23 cellular contexts compared by ENCODE assay signal in the genomic region with DNA sequence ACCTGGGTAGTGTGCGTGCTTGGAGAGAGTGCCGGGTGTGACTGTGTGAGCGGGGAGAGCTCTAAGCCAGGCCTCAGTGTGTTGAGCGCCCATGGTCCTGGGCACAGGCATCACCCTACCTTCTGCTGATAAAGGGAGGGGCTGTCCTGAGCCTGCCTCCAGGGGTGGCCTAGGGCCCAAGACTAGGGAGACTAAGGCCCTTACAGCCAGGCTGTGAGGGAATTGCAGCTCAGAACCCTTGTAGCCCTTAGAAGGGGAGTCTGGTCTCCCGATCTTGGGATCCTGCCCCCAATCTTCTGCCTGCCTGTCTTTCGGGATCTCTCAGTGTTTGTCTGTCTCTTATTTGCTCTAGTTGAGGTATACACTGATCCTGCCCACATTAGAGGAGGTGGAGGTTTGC. TPM values are rescaled to one million over a fixed set of nuclear protein-coding genes. Genes with fewer than 3 reads are reported as not detected.
DNase-seq lines count a peak whose midpoint lies in the region; ATAC-seq and TF ChIP-seq lines count a peak whose summit lies in the region.
"Had no signal": no experiment of that assay in that cellular context is flagged by ENCODE, and none has a peak within 500 bp of the region (broad histone marks: within the 10 kb centered on the region; RNA-seq: fewer than 3 reads in every experiment).

No MANE protein-coding gene starts in this region.

- H3K4me2 ChIP-seq in neural progenitor cell = no peak overlapping the region
- H3K4me2 ChIP-seq: BLaER1 had no signal

- peaks cover 6% of the 10 kb centered on the region for H4K20me1 ChIP-seq in neural progenitor cell (ENCODE audit: low read depth)
- H4K20me1 ChIP-seq: BLaER1 had no signal

- no peak overlapping the region for H2AFZ ChIP-seq in neural progenitor cell (replicated peaks)

- no peaks in the 10 kb centered on the region for H3K9me3 ChIP-seq in neural progenitor cell (ENCODE audit: low read depth)
- no peaks in the 10 kb centered on the region for H3K9me3 ChIP-seq in heart right ventricle
- H3K9me3 ChIP-seq: BLaER1, Caco-2 had no signal

- TF ChIP-seq CTCF in neural progenitor cell (IDR thresholded peaks at IDR 0.05) (no peak), type B pancreatic cell (conservative IDR thresholded peaks at IDR 0.05) (no peak), HFFc6 (IDR thresholded peaks at IDR 0.05) (no peak), heart right ventricle (IDR thresholded peaks at IDR 0.05) (no peak)

- H3K27ac ChIP-seq in neural progenitor cell (no peak overlapping the region), heart right ventricle (no peak overlapping the region)
- H3K27ac ChIP-seq: 22Rv1, BLaER1, C4-2B had no signal

- no peaks in the 10 kb centered on the region for H3F3A ChIP-seq in neural progenitor cell (ENCODE audit: low read depth)

- ATAC-seq in GM19023 (IDR thresholded peaks at IDR 0.05; ENCODE audit: unreplicated experiment) = no peak
- no peak for ATAC-seq in heart right ventricle
- ATAC-seq: CD8-positive, alpha-beta T cell; GM12878 had no signal

- WGBS in heart right ventricle, 2 donors = 87 to 90% methylated on average over 6 of the region's 6 CpGs

- H3K9ac ChIP-seq in neural progenitor cell = no peak overlapping the region
- H3K9ac ChIP-seq: BLaER1 had no signal

- no peaks in the 10 kb centered on the region for H3K79me2 ChIP-seq in neural progenitor cell (ENCODE audit: low read depth)

- H3K4me1 Mint-ChIP-seq in neural progenitor cell (peaks cover 20% of the 10 kb centered on the region), type B pancreatic cell (ENCODE audit: unreplicated experiment) (peaks cover 29% of the 10 kb centered on the region), HFFc6 (ENCODE audit: low read depth) (no peaks in the 10 kb centered on the region)
- H3K4me1 Mint-ChIP-seq: B cell; CD4-positive, CD25-positive, alpha-beta regulatory T cell had no signal

- H3K27me3 ChIP-seq in neural progenitor cell = peaks cover 80% of the 10 kb centered on the region
- peaks cover 0 to 74% (median 44%) of the 10 kb centered on the region in 7 donors for H3K27me3 ChIP-seq in heart right ventricle
- H3K27me3 ChIP-seq: BLaER1 had no signal

- H3K27me3 Mint-ChIP-seq in neural progenitor cell (ENCODE audit: insufficient read depth, low read depth) = peaks cover 20% of the 10 kb centered on the region
- H3K27me3 Mint-ChIP-seq in type B pancreatic cell = peaks cover 41% of the 10 kb centered on the region
- peaks cover 74% of the 10 kb centered on the region for H3K27me3 Mint-ChIP-seq in HFFc6 (ENCODE audit: insufficient read depth)

- intact Hi-C loops in heart right ventricle (cut with DNase I) = no loop called here

- H3K36me3 Mint-ChIP-seq in neural progenitor cell = no peaks in the 10 kb centered on the region
- H3K36me3 Mint-ChIP-seq in type B pancreatic cell = no peaks in the 10 kb centered on the region
- H3K36me3 Mint-ChIP-seq in HFFc6 (ENCODE audit: low read depth) = no peaks in the 10 kb centered on the region
- H3K36me3 Mint-ChIP-seq: CD8-positive, alpha-beta T cell had no signal

- H3K9me3 Mint-ChIP-seq in neural progenitor cell = no peaks in the 10 kb centered on the region
- no peaks in the 10 kb centered on the region for H3K9me3 Mint-ChIP-seq in type B pancreatic cell
- no peaks in the 10 kb centered on the region for H3K9me3 Mint-ChIP-seq in HFFc6
- H3K9me3 Mint-ChIP-seq: CD4-positive, CD25-positive, alpha-beta regulatory T cell; CD8-positive, alpha-beta T cell had no signal

- H3K4me3 ChIP-seq in neural progenitor cell (no peak overlapping the region), heart right ventricle (no peak overlapping the region)
- H3K4me3 ChIP-seq: BLaER1, GM12878 had no signal

- peak; percentile 49 for DNase-seq in activated effector memory CD4-positive, alpha-beta T cell treated with anti-CD3 and anti-CD28 coated beads, Interleukin-2, amount 50 U/mL, for 16 hours
- DNase-seq in activated effector memory CD4-positive, alpha-beta T cell treated with Interleukin-2 at 50 U/mL for 16 hours = no peak
- DNase-seq in mesenteric fat pad (ENCODE audit: low spot score) = peak; percentile 60
- DNase-seq in neural progenitor cell (ENCODE audit: low spot score) = no peak
- DNase-seq in type B pancreatic cell (ENCODE audit: extremely low spot score, unreplicated experiment) = no peak
- DNase-seq in HFFc6 = no peak
- no peak for DNase-seq in heart right ventricle
- DNase-seq: Caco-2; CD4-positive, CD25-positive, alpha-beta regulatory T cell; CD8-positive, alpha-beta T cell; DMS153; EL; GDM1; GOT3; H7; HCEC 1CT had no signal

- H3K4me1 ChIP-seq in neural progenitor cell = peaks cover 15% of the 10 kb centered on the region
- H3K4me1 ChIP-seq in heart right ventricle = no peaks in the 10 kb centered on the region
- H3K4me1 ChIP-seq: BLaER1, Caco-2 had no signal

- no peaks in the 10 kb centered on the region for H3K36me3 ChIP-seq in neural progenitor cell
- no peaks in the 10 kb centered on the region for H3K36me3 ChIP-seq in heart right ventricle
- H3K36me3 ChIP-seq: BLaER1 had no signal

- H3K4me3 Mint-ChIP-seq in neural progenitor cell (no peak overlapping the region), type B pancreatic cell (no peak overlapping the region), HFFc6 (no peak overlapping the region)
- H3K4me3 Mint-ChIP-seq: B cell; CD4-positive, CD25-positive, alpha-beta regulatory T cell; CD8-positive, alpha-beta T cell had no signal

- peak overlapping the region; percentile 13 for H3K27ac Mint-ChIP-seq in neural progenitor cell
- peak overlapping the region; percentile 37 for H3K27ac Mint-ChIP-seq in type B pancreatic cell
- no peak overlapping the region for H3K27ac Mint-ChIP-seq in HFFc6
- H3K27ac Mint-ChIP-seq: B cell; CD4-positive, CD25-positive, alpha-beta regulatory T cell; CD8-positive, alpha-beta T cell had no signal

RNA-seq across cellular contexts. Expression of gene PAX2, which starts 41.2 kb away (rescaled TPM):
- total RNA-seq in mesenteric fat pad (not detected), neural progenitor cell (ENCODE audit: low replicate concordance) (0.06 and 0.34 TPM in 2 replicates), type B pancreatic cell (ENCODE audit: low replicate concordance) (0.19 and 4.4 TPM in 2 replicates), heart right ventricle (not detected)
- not detected for total RNA-seq in HFFc6 (2021; fragmentation: NEBNext Ultra II Directional; extraction: Animal tissue kit (Norgen Biotek cat#: 25700))
- not detected for polyA plus RNA-seq in heart right ventricle
- total RNA-seq: B cell; CD4-positive, CD25-positive, alpha-beta regulatory T cell; CD8-positive, alpha-beta T cell; GM12878 had no signal
- polyA plus RNA-seq: AG04450, GM12878 had no signal

Comparison
In these comparisons a context has a peak if more than half of its experiments do, and no peak if none do; other contexts are left out.
1. DNase-seq: peak in activated effector memory CD4-positive, alpha-beta T cell treated with anti-CD3 and anti-CD28 coated beads, Interleukin-2, amount 50 U/mL, for 16 hours (single experiment) and mesenteric fat pad (single experiment); none in activated effector memory CD4-positive, alpha-beta T cell treated with Interleukin-2 at 50 U/mL for 16 hours (single experiment), neural progenitor cell (single experiment), type B pancreatic cell (single experiment), HFFc6 (single experiment) and heart right ventricle (0 of 2).